1 cellular context compared by ENCODE assay signal in genomic region chr6:56714982-56715456, GRCh38.
A peak's percentile ranks its signal among the peaks of the same experiment; 100 is the strongest.
TF ChIP-seq lines count a peak whose summit lies in the region.

No MANE protein-coding gene starts in this region.

TF ChIP-seq in HepG2, 621 proteins besides CTCF, POLR2A, EP300 and RAD21 (continued from another document and continues in another):
- TF ChIP-seq PAXIP1 (CRISPR knock-in tag; conservative IDR thresholded peaks at IDR 0.05) (peak; percentile 23; the same call in 1 of the 2 replicates), ARID3A (IDR thresholded peaks at IDR 0.05; ENCODE audit: low read depth, low read length) (peak; percentile 90), MAFF (IDR thresholded peaks at IDR 0.05; ENCODE audit: low read depth, low read length) (peak; percentile 15; the same call in 1 of the 2 replicates), ZNF570 (CRISPR knock-in tag; IDR thresholded peaks at IDR 0.05; ENCODE audit: borderline replicate concordance) (no peak), POGZ (CRISPR knock-in tag; IDR thresholded peaks at IDR 0.05) (peak; percentile 53), LCORL (IDR thresholded peaks at IDR 0.05) (no peak), LCORL (CRISPR knock-in tag; IDR thresholded peaks at IDR 0.05) (no peak), ZNF556 (CRISPR knock-in tag; IDR thresholded peaks at IDR 0.05; ENCODE audit: borderline replicate concordance) (no peak), HIC2 (CRISPR knock-in tag; IDR thresholded peaks at IDR 0.05; ENCODE audit: low read depth) (peak; percentile 71; the same call in 1 of the 2 replicates), JUND (CRISPR knock-in tag; IDR thresholded peaks at IDR 0.05) (no peak), ZNF292 (CRISPR knock-in tag; IDR thresholded peaks at IDR 0.05; ENCODE audit: borderline replicate concordance, low read depth) (0 out of 2 replicates have a peak, but pooled peaks have one; percentile 42), KDM3A (CRISPR knock-in tag; IDR thresholded peaks at IDR 0.05; ENCODE audit: low read depth) (no peak), STAG1 (CRISPR knock-in tag; IDR thresholded peaks at IDR 0.05) (no peak), TEAD3 (CRISPR knock-in tag; optimal IDR thresholded peaks at IDR 0.05; ENCODE audit: borderline replicate concordance) (peak; percentile 68), FOSL1 (CRISPR knock-in tag; IDR thresholded peaks at IDR 0.05; ENCODE audit: borderline replicate concordance) (peak; percentile 67; the same call in 1 of the 2 replicates), ZNF563 (CRISPR knock-in tag; IDR thresholded peaks at IDR 0.05) (no peak), SETDB1 (CRISPR knock-in tag; IDR thresholded peaks at IDR 0.05; ENCODE audit: borderline replicate concordance) (no peak), RXRA (CRISPR knock-in tag; IDR thresholded peaks at IDR 0.05) (peak; percentile 30; the same call in 1 of the 2 replicates), TP53 (CRISPR knock-in tag; conservative IDR thresholded peaks at IDR 0.05) (no peak), ZNF883 (CRISPR knock-in tag; IDR thresholded peaks at IDR 0.05; ENCODE audit: not compliant biosample characterization) (no peak), ZNF431 (CRISPR knock-in tag; IDR thresholded peaks at IDR 0.05; ENCODE audit: borderline replicate concordance, low read depth) (no peak), ETV5 (CRISPR knock-in tag; IDR thresholded peaks at IDR 0.05; ENCODE audit: borderline replicate concordance) (peak; percentile 61; the same call in 1 of the 2 replicates), ZC3H4 (CRISPR knock-in tag; IDR thresholded peaks at IDR 0.05; ENCODE audit: borderline replicate concordance) (no peak), ZNF430 (CRISPR knock-in tag; IDR thresholded peaks at IDR 0.05) (no peak), ZSCAN21 (CRISPR knock-in tag; IDR thresholded peaks at IDR 0.05; ENCODE audit: borderline replicate concordance) (no peak), U2AF2 (IDR thresholded peaks at IDR 0.05; ENCODE audit: low read depth, low read length) (no peak), THYN1 (CRISPR knock-in tag; IDR thresholded peaks at IDR 0.05; ENCODE audit: borderline replicate concordance, low read depth) (no peak), MBNL3 (CRISPR knock-in tag; conservative IDR thresholded peaks at IDR 0.05) (no peak), TARDBP (CRISPR knock-in tag; IDR thresholded peaks at IDR 0.05) (peak; percentile 47; the same call in 1 of the 2 replicates), CEBPB (IDR thresholded peaks at IDR 0.05; ENCODE audit: borderline replicate concordance, low read depth, low read length) (no peak), MIER3 (CRISPR knock-in tag; IDR thresholded peaks at IDR 0.05; ENCODE audit: borderline replicate concordance) (no peak), RELA (CRISPR knock-in tag; IDR thresholded peaks at IDR 0.05) (no peak), ZNF780A (CRISPR knock-in tag; IDR thresholded peaks at IDR 0.05) (no peak), ZNF572 (CRISPR knock-in tag; IDR thresholded peaks at IDR 0.05) (no peak), NR2F2 (IDR thresholded peaks at IDR 0.05; ENCODE audit: borderline replicate concordance, low read depth) (peak; percentile 53; the same call in 1 of the 2 replicates), CCDC6 (CRISPR knock-in tag; IDR thresholded peaks at IDR 0.05) (no peak), ZNF558 (CRISPR knock-in tag; IDR thresholded peaks at IDR 0.05; ENCODE audit: borderline replicate concordance) (no peak), THAP11 (CRISPR knock-in tag; IDR thresholded peaks at IDR 0.05) (0 out of 2 replicates have a peak, but pooled peaks have one; percentile 24)
- TF ChIP-seq, protein P1, sequence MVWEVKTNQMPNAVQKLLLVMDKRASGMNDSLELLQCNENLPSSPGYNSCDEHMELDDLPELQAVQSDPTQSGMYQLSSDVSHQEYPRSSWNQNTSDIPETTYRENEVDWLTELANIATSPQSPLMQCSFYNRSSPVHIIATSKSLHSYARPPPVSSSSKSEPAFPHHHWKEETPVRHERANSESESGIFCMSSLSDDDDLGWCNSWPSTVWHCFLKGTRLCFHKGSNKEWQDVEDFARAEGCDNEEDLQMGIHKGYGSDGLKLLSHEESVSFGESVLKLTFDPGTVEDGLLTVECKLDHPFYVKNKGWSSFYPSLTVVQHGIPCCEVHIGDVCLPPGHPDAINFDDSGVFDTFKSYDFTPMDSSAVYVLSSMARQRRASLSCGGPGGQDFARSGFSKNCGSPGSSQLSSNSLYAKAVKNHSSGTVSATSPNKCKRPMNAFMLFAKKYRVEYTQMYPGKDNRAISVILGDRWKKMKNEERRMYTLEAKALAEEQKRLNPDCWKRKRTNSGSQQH (CRISPR knock-in tag; IDR thresholded peaks at IDR 0.05; ENCODE audit: low read depth) = no peak
- TF ChIP-seq, protein P2, sequence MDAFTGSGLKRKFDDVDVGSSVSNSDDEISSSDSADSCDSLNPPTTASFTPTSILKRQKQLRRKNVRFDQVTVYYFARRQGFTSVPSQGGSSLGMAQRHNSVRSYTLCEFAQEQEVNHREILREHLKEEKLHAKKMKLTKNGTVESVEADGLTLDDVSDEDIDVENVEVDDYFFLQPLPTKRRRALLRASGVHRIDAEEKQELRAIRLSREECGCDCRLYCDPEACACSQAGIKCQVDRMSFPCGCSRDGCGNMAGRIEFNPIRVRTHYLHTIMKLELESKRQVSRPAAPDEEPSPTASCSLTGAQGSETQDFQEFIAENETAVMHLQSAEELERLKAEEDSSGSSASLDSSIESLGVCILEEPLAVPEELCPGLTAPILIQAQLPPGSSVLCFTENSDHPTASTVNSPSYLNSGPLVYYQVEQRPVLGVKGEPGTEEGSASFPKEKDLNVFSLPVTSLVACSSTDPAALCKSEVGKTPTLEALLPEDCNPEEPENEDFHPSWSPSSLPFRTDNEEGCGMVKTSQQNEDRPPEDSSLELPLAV (CRISPR knock-in tag; conservative IDR thresholded peaks at IDR 0.05; ENCODE audit: low read depth) = no peak
- TF ChIP-seq, protein P3, sequence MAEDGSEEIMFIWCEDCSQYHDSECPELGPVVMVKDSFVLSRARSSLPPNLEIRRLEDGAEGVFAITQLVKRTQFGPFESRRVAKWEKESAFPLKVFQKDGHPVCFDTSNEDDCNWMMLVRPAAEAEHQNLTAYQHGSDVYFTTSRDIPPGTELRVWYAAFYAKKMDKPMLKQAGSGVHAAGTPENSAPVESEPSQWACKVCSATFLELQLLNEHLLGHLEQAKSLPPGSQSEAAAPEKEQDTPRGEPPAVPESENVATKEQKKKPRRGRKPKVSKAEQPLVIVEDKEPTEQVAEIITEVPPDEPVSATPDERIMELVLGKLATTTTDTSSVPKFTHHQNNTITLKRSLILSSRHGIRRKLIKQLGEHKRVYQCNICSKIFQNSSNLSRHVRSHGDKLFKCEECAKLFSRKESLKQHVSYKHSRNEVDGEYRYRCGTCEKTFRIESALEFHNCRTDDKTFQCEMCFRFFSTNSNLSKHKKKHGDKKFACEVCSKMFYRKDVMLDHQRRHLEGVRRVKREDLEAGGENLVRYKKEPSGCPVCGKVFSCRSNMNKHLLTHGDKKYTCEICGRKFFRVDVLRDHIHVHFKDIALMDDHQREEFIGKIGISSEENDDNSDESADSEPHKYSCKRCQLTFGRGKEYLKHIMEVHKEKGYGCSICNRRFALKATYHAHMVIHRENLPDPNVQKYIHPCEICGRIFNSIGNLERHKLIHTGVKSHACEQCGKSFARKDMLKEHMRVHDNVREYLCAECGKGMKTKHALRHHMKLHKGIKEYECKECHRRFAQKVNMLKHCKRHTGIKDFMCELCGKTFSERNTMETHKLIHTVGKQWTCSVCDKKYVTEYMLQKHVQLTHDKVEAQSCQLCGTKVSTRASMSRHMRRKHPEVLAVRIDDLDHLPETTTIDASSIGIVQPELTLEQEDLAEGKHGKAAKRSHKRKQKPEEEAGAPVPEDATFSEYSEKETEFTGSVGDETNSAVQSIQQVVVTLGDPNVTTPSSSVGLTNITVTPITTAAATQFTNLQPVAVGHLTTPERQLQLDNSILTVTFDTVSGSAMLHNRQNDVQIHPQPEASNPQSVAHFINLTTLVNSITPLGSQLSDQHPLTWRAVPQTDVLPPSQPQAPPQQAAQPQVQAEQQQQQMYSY (CRISPR knock-in tag; IDR thresholded peaks at IDR 0.05) = peak; percentile 81
- TF ChIP-seq, protein P4, sequence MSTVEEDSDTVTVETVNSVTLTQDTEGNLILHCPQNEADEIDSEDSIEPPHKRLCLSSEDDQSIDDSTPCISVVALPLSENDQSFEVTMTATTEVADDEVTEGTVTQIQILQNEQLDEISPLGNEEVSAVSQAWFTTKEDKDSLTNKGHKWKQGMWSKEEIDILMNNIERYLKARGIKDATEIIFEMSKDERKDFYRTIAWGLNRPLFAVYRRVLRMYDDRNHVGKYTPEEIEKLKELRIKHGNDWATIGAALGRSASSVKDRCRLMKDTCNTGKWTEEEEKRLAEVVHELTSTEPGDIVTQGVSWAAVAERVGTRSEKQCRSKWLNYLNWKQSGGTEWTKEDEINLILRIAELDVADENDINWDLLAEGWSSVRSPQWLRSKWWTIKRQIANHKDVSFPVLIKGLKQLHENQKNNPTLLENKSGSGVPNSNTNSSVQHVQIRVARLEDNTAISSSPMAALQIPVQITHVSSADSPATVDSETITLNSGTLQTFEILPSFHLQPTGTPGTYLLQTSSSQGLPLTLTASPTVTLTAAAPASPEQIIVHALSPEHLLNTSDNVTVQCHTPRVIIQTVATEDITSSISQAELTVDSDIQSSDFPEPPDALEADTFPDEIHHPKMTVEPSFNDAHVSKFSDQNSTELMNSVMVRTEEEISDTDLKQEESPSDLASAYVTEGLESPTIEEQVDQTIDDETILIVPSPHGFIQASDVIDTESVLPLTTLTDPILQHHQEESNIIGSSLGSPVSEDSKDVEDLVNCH (CRISPR knock-in tag; IDR thresholded peaks at IDR 0.05) = no peak
- TF ChIP-seq, protein P5, sequence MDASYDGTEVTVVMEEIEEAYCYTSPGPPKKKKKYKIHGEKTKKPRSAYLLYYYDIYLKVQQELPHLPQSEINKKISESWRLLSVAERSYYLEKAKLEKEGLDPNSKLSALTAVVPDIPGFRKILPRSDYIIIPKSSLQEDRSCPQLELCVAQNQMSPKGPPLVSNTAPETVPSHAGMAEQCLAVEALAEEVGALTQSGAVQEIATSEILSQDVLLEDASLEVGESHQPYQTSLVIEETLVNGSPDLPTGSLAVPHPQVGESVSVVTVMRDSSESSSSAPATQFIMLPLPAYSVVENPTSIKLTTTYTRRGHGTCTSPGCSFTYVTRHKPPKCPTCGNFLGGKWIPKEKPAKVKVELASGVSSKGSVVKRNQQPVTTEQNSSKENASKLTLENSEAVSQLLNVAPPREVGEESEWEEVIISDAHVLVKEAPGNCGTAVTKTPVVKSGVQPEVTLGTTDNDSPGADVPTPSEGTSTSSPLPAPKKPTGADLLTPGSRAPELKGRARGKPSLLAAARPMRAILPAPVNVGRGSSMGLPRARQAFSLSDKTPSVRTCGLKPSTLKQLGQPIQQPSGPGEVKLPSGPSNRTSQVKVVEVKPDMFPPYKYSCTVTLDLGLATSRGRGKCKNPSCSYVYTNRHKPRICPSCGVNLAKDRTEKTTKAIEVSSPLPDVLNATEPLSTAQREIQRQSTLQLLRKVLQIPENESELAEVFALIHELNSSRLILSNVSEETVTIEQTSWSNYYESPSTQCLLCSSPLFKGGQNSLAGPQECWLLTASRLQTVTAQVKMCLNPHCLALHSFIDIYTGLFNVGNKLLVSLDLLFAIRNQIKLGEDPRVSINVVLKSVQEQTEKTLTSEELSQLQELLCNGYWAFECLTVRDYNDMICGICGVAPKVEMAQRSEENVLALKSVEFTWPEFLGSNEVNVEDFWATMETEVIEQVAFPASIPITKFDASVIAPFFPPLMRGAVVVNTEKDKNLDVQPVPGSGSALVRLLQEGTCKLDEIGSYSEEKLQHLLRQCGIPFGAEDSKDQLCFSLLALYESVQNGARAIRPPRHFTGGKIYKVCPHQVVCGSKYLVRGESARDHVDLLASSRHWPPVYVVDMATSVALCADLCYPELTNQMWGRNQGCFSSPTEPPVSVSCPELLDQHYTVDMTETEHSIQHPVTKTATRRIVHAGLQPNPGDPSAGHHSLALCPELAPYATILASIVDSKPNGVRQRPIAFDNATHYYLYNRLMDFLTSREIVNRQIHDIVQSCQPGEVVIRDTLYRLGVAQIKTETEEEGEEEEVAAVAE (CRISPR knock-in tag; IDR thresholded peaks at IDR 0.05; ENCODE audit: borderline replicate concordance) = no peak
